In the genomic region with DNA sequence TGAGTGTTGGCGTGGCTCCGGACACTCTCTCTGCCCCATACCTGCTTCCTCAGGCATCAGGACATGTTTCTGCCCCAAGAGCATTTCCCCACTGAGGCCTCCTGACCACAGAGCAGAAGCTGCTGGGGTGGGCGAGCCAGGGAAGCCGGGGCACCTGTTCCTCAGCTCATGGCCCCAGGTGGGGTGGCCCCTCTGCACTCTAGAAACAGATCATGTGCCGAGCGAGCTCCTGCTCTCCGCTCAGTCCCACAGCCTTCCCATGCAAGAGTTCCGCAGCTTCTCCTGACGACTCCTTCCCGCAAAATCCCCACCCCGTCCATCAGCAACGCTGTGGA, we compare ENCODE assay signal across 22 cellular contexts. TPM values are rescaled to one million over a fixed set of nuclear protein-coding genes. Genes with fewer than 3 reads are reported as not detected.
DNase-seq lines count a peak whose midpoint lies in the region; TF ChIP-seq lines count a peak whose summit lies in the region.
"Had no signal": no experiment of that assay in that cellular context is flagged by ENCODE, and none has a peak within 500 bp of the region (broad histone marks: within the 10 kb centered on the region; RNA-seq: fewer than 3 reads in every experiment).

No MANE protein-coding gene starts in this region.

- H2AK5ac ChIP-seq in neuronal stem cell (ENCODE audit: low read depth, low read length) (peak overlapping the region; percentile 82), H9 (ENCODE audit: insufficient read length, low read length) (no peak overlapping the region)

- peak overlapping the region; percentile 58 for H3K23ac ChIP-seq in neuronal stem cell (ENCODE audit: low read depth, low read length, poor library complexity)
- no peak overlapping the region for H3K23ac ChIP-seq in H9 (ENCODE audit: insufficient read length, low read depth, low read length)

- no peak overlapping the region for H2BK20ac ChIP-seq in H9 (ENCODE audit: low read depth, low read length, poor library complexity, severe bottlenecking)

- no peaks in the 10 kb centered on the region for H3K79me2 ChIP-seq in H9 (ENCODE audit: insufficient read depth, low read length)

- intact Hi-C loops in dorsolateral prefrontal cortex (cut with DNase I), result loop anchor here in 1 of 2 donors (2.0 kb wide), 1 partner anchor 63 kb away; no protein-coding TSS in a partner anchor
- intact Hi-C loops in testis (cut with DNase I; ENCODE audit: low total_unique reads), result loop anchor here (10.0 kb wide), 1 partner anchor 57 kb away; a partner anchor contains a TSS

- H3K4me1 ChIP-seq in neuronal stem cell (ENCODE audit: control insufficient read depth in 2 of 2, insufficient read depth in 1 of 2, low read depth in 1 of 2, low read length in 2 of 2) (peaks cover 7 to 8% of the 10 kb centered on the region in 2 donors), H9 (ENCODE audit: insufficient read depth, low read length) (no peaks in the 10 kb centered on the region), testis (peaks cover 8% of the 10 kb centered on the region)

- H3K9me3 ChIP-seq in neuronal stem cell (replicated peaks in 1 of 2; ENCODE audit: control insufficient read depth in 2 of 2, insufficient read depth in 1 of 2, low read depth in 1 of 2, low read length in 2 of 2) (no peaks in the 10 kb centered on the region), H9 (ENCODE audit: control insufficient read depth, low read depth, low read length) (no peaks in the 10 kb centered on the region), testis (no peaks in the 10 kb centered on the region)
- H3K9me3 ChIP-seq: SK-N-SH had no signal

- H3K36me3 ChIP-seq in neuronal stem cell (replicated peaks in 1 of 2; ENCODE audit: control insufficient read depth in 2 of 2, insufficient read depth in 2 of 2, low read length in 2 of 2) (no peaks in the 10 kb centered on the region), testis (ENCODE audit: low read depth, missing control alignments) (no peaks in the 10 kb centered on the region)

- H3K4ac ChIP-seq in neuronal stem cell (ENCODE audit: low read length) (no peak overlapping the region), H9 (ENCODE audit: low read depth, low read length) (no peak overlapping the region)

- H4K8ac ChIP-seq in neuronal stem cell (ENCODE audit: low read depth, low read length) (no peak overlapping the region), H9 (replicated peaks; ENCODE audit: insufficient read length, low read depth, low read length) (no peak overlapping the region)

- H3K4me2 ChIP-seq in neuronal stem cell (ENCODE audit: insufficient read depth, low read length, poor library complexity, severe bottlenecking) (no peak overlapping the region), H9 (ENCODE audit: insufficient read depth, insufficient read length, low read length) (no peak overlapping the region)
- H3K4me2 ChIP-seq: GM23338, SK-N-SH had no signal

- peak overlapping the region in 50 of 59 donors; percentile 4 to 91 (median 77) for H3K27ac ChIP-seq in dorsolateral prefrontal cortex
- no peak overlapping the region for H3K27ac ChIP-seq in neuronal stem cell (replicated peaks; ENCODE audit: low read length)
- H3K27ac ChIP-seq in H9 (ENCODE audit: insufficient read length, low read depth, low read length), result no peak overlapping the region
- no peak overlapping the region for H3K27ac ChIP-seq in testis
- H3K27ac ChIP-seq: 22Rv1 had no signal

- no peaks in the 10 kb centered on the region for H3K27me3 ChIP-seq in dorsolateral prefrontal cortex
- H3K27me3 ChIP-seq in neuronal stem cell (ENCODE audit: control insufficient read depth in 3 of 3, insufficient read depth in 3 of 3, low read depth in 1 of 3, low read length in 3 of 3), result peaks cover 0 to 30% (median 0%) of the 10 kb centered on the region in 3 experiments
- no peaks in the 10 kb centered on the region for H3K27me3 ChIP-seq in H9 (ENCODE audit: insufficient read depth, low read length)
- no peaks in the 10 kb centered on the region for H3K27me3 ChIP-seq in testis

- H2AFZ ChIP-seq in neuronal stem cell (ENCODE audit: low read length) (no peak overlapping the region), H9 (ENCODE audit: low read length) (no peak overlapping the region)
- H2AFZ ChIP-seq: GM23338 had no signal

- H4K91ac ChIP-seq in neuronal stem cell (ENCODE audit: low read depth, low read length, poor library complexity), result no peak overlapping the region
- H4K91ac ChIP-seq in H9 (ENCODE audit: insufficient read length, low read depth, low read length), result no peak overlapping the region

- no peaks in the 10 kb centered on the region for H4K20me1 ChIP-seq in H9 (ENCODE audit: control insufficient read depth, insufficient read depth, insufficient read length)

- no peaks in the 10 kb centered on the region for H3K9me3 Mint-ChIP-seq in activated naive CD4-positive, alpha-beta T cell treated with anti-CD3 and anti-CD28 coated beads, Interleukin-2, amount 50 U/mL, for 24 hours
- no peaks in the 10 kb centered on the region; a peak in 1 of 5 replicates for H3K9me3 Mint-ChIP-seq in H9
- H3K9me3 Mint-ChIP-seq: CD8-positive, alpha-beta memory T cell; GM23338 had no signal

- peak overlapping the region; percentile 81 for H3K27ac Mint-ChIP-seq in activated naive CD4-positive, alpha-beta T cell treated with anti-CD3 and anti-CD28 coated beads, Interleukin-2, amount 50 U/mL, for 24 hours
- no peak overlapping the region for H3K27ac Mint-ChIP-seq in H9
- H3K27ac Mint-ChIP-seq: CD8-positive, alpha-beta memory T cell; GM23338 had no signal

- H2BK12ac ChIP-seq in neuronal stem cell (ENCODE audit: low read length), result peak overlapping the region; percentile 30
- no peak overlapping the region for H2BK12ac ChIP-seq in H9 (ENCODE audit: insufficient read length, low read depth, low read length)

- H3K36me3 Mint-ChIP-seq in activated naive CD4-positive, alpha-beta T cell treated with anti-CD3 and anti-CD28 coated beads, Interleukin-2, amount 50 U/mL, for 24 hours, result no peaks in the 10 kb centered on the region
- H3K36me3 Mint-ChIP-seq in H9 (ENCODE audit: insufficient read depth in 1 of 3, low read depth in 3 of 3), result no peaks in the 10 kb centered on the region; a peak in 1 of 7 replicates
- H3K36me3 Mint-ChIP-seq: CD8-positive, alpha-beta memory T cell had no signal

- H3K9ac ChIP-seq in neuronal stem cell (ENCODE audit: low read depth, low read length, poor library complexity) (no peak overlapping the region), H9 (ENCODE audit: extremely low read depth, insufficient read length, low read length) (no peak overlapping the region)
- H3K9ac ChIP-seq: SK-N-SH had no signal

- no peak overlapping the region for H4K5ac ChIP-seq in H9 (ENCODE audit: insufficient read length, low read depth, low read length)

- DNase-seq in activated naive CD4-positive, alpha-beta T cell treated with anti-CD3 and anti-CD28 coated beads, Interleukin-2, amount 50 U/mL, for 16 hours, result no peak
- DNase-seq in dorsolateral prefrontal cortex (no peak), neuronal stem cell (ENCODE audit: low spot score) (no peak), H9 (no peak), NCI-H82 (lab: John Stamatoyannopoulos, UW) (no peak), testis (no peak), HuH-7.5 (ENCODE audit: low spot score) (no peak)
- DNase-seq: Calu3; CD8-positive, alpha-beta memory T cell; DMS153; Karpas-422; NCI-H1694 treated with DMSO at 0.1 percent for 48 hours; NCI-H2081 treated with DMSO at 0.1 percent for 48 hours; NCI-H2171 treated with DMSO at 0.1 percent for 48 hours; NCI-H524 treated with DMSO at 0.1 percent for 48 hours; SIG-M5 had no signal

- no peak for TF ChIP-seq CTCF in dorsolateral prefrontal cortex (IDR thresholded peaks at IDR 0.05 in 54 of 56, conservative IDR thresholded peaks at IDR 0.05 in 2 of 56; ENCODE audit: low read depth in 1 of 56, partially characterized antibody in 56 of 56)
- no peak for TF ChIP-seq CTCF in H9 (conservative IDR thresholded peaks at IDR 0.05)
- TF ChIP-seq CTCF in testis (IDR thresholded peaks at IDR 0.05), result no peak

- H3K18ac ChIP-seq in neuronal stem cell (ENCODE audit: low read length) (peak overlapping the region; percentile 19), H9 (ENCODE audit: insufficient read length, low read depth, low read length) (no peak overlapping the region)

- H3K4me3 ChIP-seq in dorsolateral prefrontal cortex, result no peak overlapping the region
- H3K4me3 ChIP-seq in neuronal stem cell (ENCODE audit: low read length in 2 of 2), result no peak overlapping the region
- no peak overlapping the region for H3K4me3 ChIP-seq in testis
- H3K4me3 ChIP-seq: GM23338 had no signal

- no peak overlapping the region for H3K56ac ChIP-seq in H9 (ENCODE audit: insufficient read length, low read depth, low read length)

- peaks cover 2% of the 10 kb centered on the region for H3K79me1 ChIP-seq in neuronal stem cell (ENCODE audit: low read depth, low read length)
- H3K79me1 ChIP-seq in H9 (ENCODE audit: insufficient read depth, low read depth, low read length, poor library complexity, severe bottlenecking), result no peaks in the 10 kb centered on the region

- no peak overlapping the region for H3K4me3 Mint-ChIP-seq in activated naive CD4-positive, alpha-beta T cell treated with anti-CD3 and anti-CD28 coated beads, Interleukin-2, amount 50 U/mL, for 24 hours
- no peak overlapping the region for H3K4me3 Mint-ChIP-seq in H9
- H3K4me3 Mint-ChIP-seq: CD8-positive, alpha-beta memory T cell; GM23338 had no signal

- WGBS in neuronal stem cell (ENCODE audit: extremely low coverage in 2 of 2, insufficient read length in 2 of 2, insufficient replicate concordance in 1 of 2), 2 donors, result no CpG with 5 or more reads among the region's 12 CpGs
- no CpG with 5 or more reads among the region's 12 CpGs for WGBS in H9 (ENCODE audit: extremely low coverage, insufficient read length, low lambda C conversion rate)
- WGBS in testis, 2 donors, result 80 to 92% methylated on average over 10 to 12 of the region's 12 CpGs

- peak overlapping the region; percentile 21 for H2BK15ac ChIP-seq in neuronal stem cell (ENCODE audit: low read length)
- no peak overlapping the region for H2BK15ac ChIP-seq in H9 (ENCODE audit: low read depth, low read length)

- no peak overlapping the region for H2BK120ac ChIP-seq in neuronal stem cell (ENCODE audit: low read depth, low read length)
- H2BK120ac ChIP-seq in H9 (ENCODE audit: low read depth, low read length, poor library complexity, severe bottlenecking), result no peak overlapping the region

- no peak overlapping the region for H2BK5ac ChIP-seq in neuronal stem cell (ENCODE audit: low read length)
- H2BK5ac ChIP-seq in H9 (ENCODE audit: insufficient read length, low read length), result no peak overlapping the region

- no peaks in the 10 kb centered on the region for H3K27me3 Mint-ChIP-seq in activated naive CD4-positive, alpha-beta T cell treated with anti-CD3 and anti-CD28 coated beads, Interleukin-2, amount 50 U/mL, for 24 hours
- peaks cover 19% of the 10 kb centered on the region for H3K27me3 Mint-ChIP-seq in H9 (ENCODE audit: low read depth)

- no peak overlapping the region for H3T11ph ChIP-seq in H9 (ENCODE audit: low read length)

- peaks cover 6% of the 10 kb centered on the region for H3K23me2 ChIP-seq in H9 (ENCODE audit: insufficient read length, low read depth, low read length, poor library complexity, severe bottlenecking)

- TF ChIP-seq POLR2A in testis (IDR thresholded peaks at IDR 0.05), result no peak

- H3K14ac ChIP-seq in neuronal stem cell (ENCODE audit: low read length) (no peak overlapping the region), H9 (ENCODE audit: insufficient read depth, low read length) (no peak overlapping the region)

- H3K4me1 Mint-ChIP-seq in activated naive CD4-positive, alpha-beta T cell treated with anti-CD3 and anti-CD28 coated beads, Interleukin-2, amount 50 U/mL, for 24 hours, result peaks cover 3% of the 10 kb centered on the region
- H3K4me1 Mint-ChIP-seq in H9, result peaks cover 0 to 4% of the 10 kb centered on the region in 2 experiments; a peak in 2 of 4 replicates

RNA-seq across cellular contexts. Expression of a gene that starts 22.4 kb away (rescaled TPM):
- total RNA-seq in dorsolateral prefrontal cortex (10 to 100 TPM; 14.2 to 93.7 (median 47.5) TPM), H9 (2021) (6.7 and 8.0 TPM in 2 replicates), testis (1 to 10 TPM; 5.3 to 6.3 TPM)
- 3.0 TPM for polyA plus RNA-seq in neuronal stem cell (2013, experiment 1 of 2)
- 3.1 TPM for polyA plus RNA-seq in neuronal stem cell (2013, experiment 2 of 2)
- 2.0 TPM for polyA plus RNA-seq in testis (ENCODE audit: insufficient read depth, low read depth, low replicate concordance)
- total RNA-seq: RPMI7951 had no signal
- polyA plus RNA-seq: CD8-positive, alpha-beta memory T cell had no signal

RNA-seq across cellular contexts. Expression of a gene that starts 37.6 kb away (rescaled TPM):
- total RNA-seq in dorsolateral prefrontal cortex (10 to 100 TPM in 119 of 120 experiments, 1 to 10 TPM in 1; 8.2 to 34.3 (median 18.0) TPM), H9 (2021) (46.3 and 47.8 TPM in 2 replicates), testis (10 to 100 TPM; 38.7 to 45.3 TPM)
- polyA plus RNA-seq in neuronal stem cell (2013, experiment 1 of 2), result 34.5 TPM
- 33.8 TPM for polyA plus RNA-seq in neuronal stem cell (2013, experiment 2 of 2)
- polyA plus RNA-seq in testis (ENCODE audit: insufficient read depth, low read depth, low replicate concordance), result 23.7 TPM

RNA-seq across cellular contexts. Expression of a gene that starts 52.7 kb away (rescaled TPM):
- total RNA-seq in dorsolateral prefrontal cortex (10 to 100 TPM; 21.8 to 41.6 (median 30.1) TPM), H9 (2021) (19.0 and 20.4 TPM in 2 replicates), testis (10 to 100 TPM; 57.9 to 66.8 TPM)
- polyA plus RNA-seq in neuronal stem cell (2013, experiment 1 of 2), result 11.5 TPM
- polyA plus RNA-seq in neuronal stem cell (2013, experiment 2 of 2), result 11.4 TPM
- polyA plus RNA-seq in testis (ENCODE audit: insufficient read depth, low read depth, low replicate concordance), result 20.8 TPM

RNA-seq across cellular contexts. Expression of a gene that starts 58.3 kb away (rescaled TPM):
- total RNA-seq in dorsolateral prefrontal cortex (1 to 10 TPM; 1.1 to 9.0 (median 3.6) TPM), H9 (2021) (not detected in 2 replicates), testis (10 to 100 TPM; 48.4 to 62.4 TPM)
- 0.03 TPM for polyA plus RNA-seq in neuronal stem cell (2013, experiment 1 of 2)
- 0.07 TPM for polyA plus RNA-seq in neuronal stem cell (2013, experiment 2 of 2)
- polyA plus RNA-seq in testis (ENCODE audit: insufficient read depth, low read depth, low replicate concordance), result 73.3 TPM
- total RNA-seq: Calu3; CD8-positive, alpha-beta memory T cell; G401; RPMI7951 had no signal
- polyA plus RNA-seq: CD8-positive, alpha-beta memory T cell had no signal

Comparison
In these comparisons a context has a peak if more than half of its experiments do, and no peak if none do; other contexts are left out.
1. H3K27ac ChIP-seq: peak in dorsolateral prefrontal cortex (50 of 59); none in neuronal stem cell (single experiment), H9 (single experiment) and testis (0 of 2).